ENCODE assay signal across 17 cellular contexts in the genomic region with DNA sequence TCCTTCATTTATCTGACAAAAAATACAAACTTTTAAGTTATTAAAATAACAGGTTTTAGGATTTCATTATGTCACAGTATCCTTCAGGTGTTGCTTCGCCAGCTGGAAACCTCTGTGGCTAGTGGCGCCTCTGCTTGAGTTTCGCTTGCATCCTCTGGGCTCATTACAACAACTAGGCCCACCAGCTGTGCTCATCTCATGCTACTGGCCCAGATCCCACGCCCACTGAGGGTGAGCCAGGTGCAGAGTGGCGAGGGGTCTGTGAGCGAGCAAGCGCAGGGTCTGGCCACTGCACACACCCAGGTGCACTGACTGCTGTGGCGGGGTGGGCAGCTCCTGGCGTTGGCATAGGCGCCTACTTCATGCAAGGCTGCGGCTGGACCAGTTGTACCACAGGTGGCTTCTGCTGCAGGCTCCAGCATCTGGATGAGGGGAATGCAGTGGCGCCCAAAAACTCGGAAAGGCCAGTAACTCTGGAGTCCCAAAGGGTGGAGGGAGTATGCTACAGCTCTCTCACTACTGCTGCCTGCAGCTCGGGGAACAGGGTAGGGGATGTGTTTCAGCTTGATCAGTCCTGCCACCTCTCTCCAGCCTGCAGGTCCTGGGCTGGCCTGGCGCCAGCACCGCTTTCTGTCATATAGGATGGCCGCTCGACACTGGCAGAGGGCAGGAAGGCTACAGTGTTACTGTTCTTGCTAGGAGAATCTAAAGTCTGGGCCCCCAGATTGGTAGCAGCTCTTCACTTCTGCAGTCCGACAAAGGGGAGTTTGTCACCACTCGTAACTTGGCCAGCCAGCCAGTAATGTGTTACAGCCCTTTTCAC.
"Had no signal": no experiment of that assay in that cellular context is flagged by ENCODE, and none has a peak within 500 bp of the region (broad histone marks: within the 10 kb centered on the region; RNA-seq: fewer than 3 reads in every experiment).

No MANE protein-coding gene starts in this region.

- H3K27ac Mint-ChIP-seq: naive thymus-derived CD4-positive, alpha-beta T cell; nephron progenitor cell had no signal

- H3K9me3 ChIP-seq: neutrophil had no signal

- H3K27ac ChIP-seq: coronary artery, dorsolateral prefrontal cortex, heart left ventricle, left ventricle myocardium inferior, neutrophil had no signal

- H3K4me1 Mint-ChIP-seq: naive thymus-derived CD4-positive, alpha-beta T cell; nephron progenitor cell had no signal

- H3K36me3 ChIP-seq: heart left ventricle, left ventricle myocardium inferior, neutrophil had no signal

- H3K4me1 ChIP-seq: heart left ventricle, left ventricle myocardium inferior had no signal

- DNase-seq: dorsolateral prefrontal cortex; effector CD8-positive, alpha-beta T cell; heart left ventricle; hippocampal formation; left ventricle myocardium inferior; naive thymus-derived CD4-positive, alpha-beta T cell; nephron progenitor cell; small intestine; stimulated activated CD4-positive, alpha-beta T cell treated with anti-CD3 and anti-CD28 coated beads, Interleukin-12 subunit alpha, Interleukin-12 subunit beta, amount 100 ng/mL, for 4 hours; stimulated activated naive CD4-positive, alpha-beta T cell treated with Interleukin-2 at 50 U/mL for 16 hours; trophoblast cell had no signal

- H3K4me3 ChIP-seq: coronary artery, dorsolateral prefrontal cortex, heart left ventricle, left ventricle myocardium inferior, lung had no signal

- H3K4me3 Mint-ChIP-seq: naive thymus-derived CD4-positive, alpha-beta T cell; nephron progenitor cell had no signal

- ATAC-seq: esophagus mucosa; heart left ventricle; naive thymus-derived CD4-positive, alpha-beta T cell had no signal

- FAIRE-seq: frontal cortex, small intestine, urothelium cell line had no signal

- H3K27me3 ChIP-seq: dorsolateral prefrontal cortex, heart left ventricle, neutrophil had no signal

- H3K27me3 Mint-ChIP-seq: naive thymus-derived CD4-positive, alpha-beta T cell had no signal
